In genomic region chr12:119218863-119219262, GRCh38 we compare ENCODE assay signal across 1 cellular context. TPM values are rescaled to one million over a fixed set of nuclear protein-coding genes. Genes with fewer than 3 reads are reported as not detected.
"Had no signal": no experiment of that assay in that cellular context is flagged by ENCODE, and none has a peak within 500 bp of the region (broad histone marks: within the 10 kb centered on the region; RNA-seq: fewer than 3 reads in every experiment).

No MANE protein-coding gene starts in this region.

RNA-seq across cellular contexts. Expression of gene HSPB8, which starts 40.1 kb away (rescaled TPM):
- polyA plus RNA-seq: neural cell had no signal
